8 cellular contexts compared by ENCODE assay signal in genomic region chr3:101676765-101677435, GRCh38. TPM values are rescaled to one million over a fixed set of nuclear protein-coding genes. Genes with fewer than 3 reads are reported as not detected.
DNase-seq lines count a peak whose midpoint lies in the region; ATAC-seq, FAIRE-seq and TF ChIP-seq lines count a peak whose summit lies in the region.

ZBTB11 (minus strand) TSS chr3:101677132; CDS start chr3:101676914, 218 bp downstream.

- peaks cover 38% of the 10 kb centered on the region for H3K36me3 ChIP-seq in MG63
- peaks cover 22% of the 10 kb centered on the region for H3K36me3 ChIP-seq in osteoblast (ENCODE audit: insufficient read depth, low read length)
- peaks cover 21 to 28% (median 26%) of the 10 kb centered on the region in 3 donors for H3K36me3 ChIP-seq in tibial artery

- peak within 1 kb of the TSS; percentile 92 for H2AFZ ChIP-seq in osteoblast (ENCODE audit: low read length)

- peaks cover 26% of the 10 kb centered on the region for H4K20me1 ChIP-seq in osteoblast (ENCODE audit: insufficient read depth, low read length)

- intact Hi-C loops in tibial artery (cut with DNase I; ENCODE audit: low total_unique reads), result loop anchor here (10.0 kb wide), 1 partner anchor 102 kb away; the partner anchor contains the start of gene PCNP

- H3K9me3 Mint-ChIP-seq in activated T-helper 17 cell treated with anti-CD3 and anti-CD28 coated beads, Interleukin-2, amount 50 U/mL, for 72 hours, result no peaks in the 10 kb centered on the region

- peaks cover 21% of the 10 kb centered on the region for H3K4me1 ChIP-seq in osteoblast (ENCODE audit: insufficient read depth, low read length)
- H3K4me1 ChIP-seq in tibial artery, result peaks cover 7 to 25% (median 22%) of the 10 kb centered on the region in 4 donors

- H3K27me3 ChIP-seq in MG63, result no peaks in the 10 kb centered on the region
- no peaks in the 10 kb centered on the region for H3K27me3 ChIP-seq in osteoblast (ENCODE audit: insufficient read depth, low read length)
- H3K27me3 ChIP-seq in tibial artery, result no peaks in the 10 kb centered on the region

- peaks cover 47% of the 10 kb centered on the region for H3K79me2 ChIP-seq in osteoblast (ENCODE audit: insufficient read depth, low read length)

- peak; percentile 82 for ATAC-seq in activated T-helper 17 cell treated with anti-CD3 and anti-CD28 coated beads, Interleukin-2, amount 50 U/mL, for 72 hours (replicated peaks)

- FAIRE-seq in frontal cortex (lab: Jason Lieb, UNC), result peak; percentile 94

- peak within 1 kb of the TSS; percentile 96 for H3K27ac Mint-ChIP-seq in activated T-helper 17 cell treated with anti-CD3 and anti-CD28 coated beads, Interleukin-2, amount 50 U/mL, for 72 hours

- DNase-seq in ELF-1 (ENCODE audit: low read depth, low spot score), result peak; percentile 100
- peak; percentile 99 for DNase-seq in H4 (ENCODE audit: low spot score)
- DNase-seq in MG63, result peak; percentile 100
- peak; percentile 95 to 97 for DNase-seq in frontal cortex (ENCODE audit: low spot score in 2 of 2)
- DNase-seq in osteoblast (ENCODE audit: insufficient read length, low spot score, missing footprints), result peak; percentile 97
- peak; percentile 99 to 100 for DNase-seq in tibial artery
- no peak for DNase-seq in NCI-H1930 (lab: John Stamatoyannopoulos, UW)

- H3K4me3 ChIP-seq in MG63 (peak within 1 kb of the TSS; percentile 95), osteoblast (ENCODE audit: insufficient read depth, low read length) (peak within 1 kb of the TSS; percentile 96), tibial artery (peak within 1 kb of the TSS; percentile 67 to 100)

- H3K27ac ChIP-seq in osteoblast (ENCODE audit: low read depth, low read length) (peak within 1 kb of the TSS; percentile 92), tibial artery (peak within 1 kb of the TSS; percentile 89 to 97)

- peak within 1 kb of the TSS; percentile 93 for H3K4me3 Mint-ChIP-seq in activated T-helper 17 cell treated with anti-CD3 and anti-CD28 coated beads, Interleukin-2, amount 50 U/mL, for 72 hours

- TF ChIP-seq CTCF in osteoblast (IDR thresholded peaks at IDR 0.05; ENCODE audit: extremely low read depth, low read depth, low read length) (peak; percentile 68), tibial artery (IDR thresholded peaks at IDR 0.05) (peak; percentile 46 to 65)

- H3K9me3 ChIP-seq in MG63 (no peaks in the 10 kb centered on the region), osteoblast (ENCODE audit: low read depth, low read length) (no peaks in the 10 kb centered on the region), tibial artery (no peaks in the 10 kb centered on the region)

- peak within 1 kb of the TSS; percentile 89 for H3K4me2 ChIP-seq in osteoblast (ENCODE audit: insufficient read depth, low read length)

- peaks cover 79% of the 10 kb centered on the region for H3K36me3 Mint-ChIP-seq in activated T-helper 17 cell treated with anti-CD3 and anti-CD28 coated beads, Interleukin-2, amount 50 U/mL, for 72 hours (ENCODE audit: low read depth)

- H3K27me3 Mint-ChIP-seq in activated T-helper 17 cell treated with anti-CD3 and anti-CD28 coated beads, Interleukin-2, amount 50 U/mL, for 72 hours, result no peaks in the 10 kb centered on the region

- H3K4me1 Mint-ChIP-seq in activated T-helper 17 cell treated with anti-CD3 and anti-CD28 coated beads, Interleukin-2, amount 50 U/mL, for 72 hours, result peaks cover 23% of the 10 kb centered on the region

RNA-seq across cellular contexts. Expression of gene ZBTB11, which starts in this region (rescaled TPM):
- 11.7 and 15.8 TPM in 2 replicates for total RNA-seq in H4 (2014; rRNA removed; shearing (Covaris generic))
- total RNA-seq in MG63 (2014; rRNA removed; shearing (Covaris generic); ENCODE audit: low replicate concordance), result 22.0 and 41.2 TPM in 2 replicates
- 10 to 100 TPM; 30.0 to 33.5 TPM for total RNA-seq in activated T-helper 17 cell treated with anti-CD3 and anti-CD28 coated beads, Interleukin-2, amount 50 U/mL, for 72 hours
- total RNA-seq in frontal cortex (52.6 TPM), osteoblast (22.8 and 23.3 TPM in 2 replicates)

Comparison
In these comparisons a context has a peak if more than half of its experiments do, and no peak if none do; other contexts are left out.
1. DNase-seq: peak in ELF-1 (single experiment), H4 (single experiment), MG63 (single experiment), frontal cortex (2 of 2), osteoblast (single experiment) and tibial artery (2 of 2); none in NCI-H1930 (0 of 2).
2. Peak in every context shown above with its lines, with median percentiles within 50 percentile points of each other: H3K4me3 ChIP-seq.